ENCODE assay signal across 8 cellular contexts in genomic region chr15:65869954-65870871, GRCh38. TPM values are rescaled to one million over a fixed set of nuclear protein-coding genes. Genes with fewer than 3 reads are reported as not detected.
A peak's percentile ranks its signal among the peaks of the same experiment; 100 is the strongest.
DNase-seq lines count a peak whose midpoint lies in the region; ATAC-seq and TF ChIP-seq lines count a peak whose summit lies in the region.

No MANE protein-coding gene starts in this region.

- H3K9me3 ChIP-seq in HEK293 (ENCODE audit: control insufficient read depth, insufficient read depth, low read depth, low read length) (no peaks in the 10 kb centered on the region), OCI-LY1 (ENCODE audit: low read length) (no peaks in the 10 kb centered on the region), right atrium auricular region (no peaks in the 10 kb centered on the region), psoas muscle (no peaks in the 10 kb centered on the region)

- WGBS in psoas muscle, 3 donors = 1% methylated on average over 43 of the region's 43 CpGs

- H3K79me2 ChIP-seq in OCI-LY1 (ENCODE audit: insufficient read depth, low read length) = peaks cover 55% of the 10 kb centered on the region

- DNase-seq in COR-L47 (lab: John Stamatoyannopoulos, UW) = peak; percentile 19
- peak; percentile 74 for DNase-seq in right atrium auricular region (ENCODE audit: low spot score)
- peak; percentile 19 to 58 for DNase-seq in psoas muscle
- DNase-seq in activated CD4-positive, CD25-positive, alpha-beta regulatory T cell treated with anti-CD3 and anti-CD28 coated beads, Interleukin-2, amount 50 U/mL, for 72 hours = no peak

- POLR2A ChIA-PET in HEK293 (lab: Yijun Ruan, JAX) = interaction anchor here (0.6 to 2.6 kb wide), 28 partner anchors 8 to 756 kb away, joined by 3 to 27 read pairs (median 4); partner anchors contain the start of genes CLPX, DENND4A, HACD3 and INTS14

- peaks cover 4 to 10% of the 10 kb centered on the region in 2 experiments; a peak in 2 of 3 replicates for H3K36me3 ChIP-seq in HEK293 (ENCODE audit: control insufficient read depth in 2 of 2, insufficient read depth in 1 of 2, low read length in 2 of 2)
- peaks cover 7% of the 10 kb centered on the region; the same call in 1 of the 2 replicates for H3K36me3 ChIP-seq in OCI-LY1 (ENCODE audit: insufficient read depth, low read length)
- H3K36me3 ChIP-seq in right atrium auricular region = peaks cover 7% of the 10 kb centered on the region
- peaks cover 0 to 7% of the 10 kb centered on the region in 2 donors for H3K36me3 ChIP-seq in psoas muscle (ENCODE audit: insufficient read depth in 1 of 2, low read depth in 1 of 2)

- no peaks in the 10 kb centered on the region for H4K20me1 ChIP-seq in OCI-LY1 (ENCODE audit: insufficient read depth, low read length)

- CTCF ChIA-PET in HEK293 (lab: Yijun Ruan, JAX) = interaction anchor here (0.5 to 5.2 kb wide), 10 partner anchors 13 to 562 kb away, joined by 3 to 44 read pairs (median 4); partner anchors contain the start of gene INTS14

- ATAC-seq in psoas muscle (peak in 3 of 4 donors; percentile 8 to 26 (median 9)), GM19395 (IDR thresholded peaks at IDR 0.05; ENCODE audit: unreplicated experiment) (no peak)

- H3K9ac ChIP-seq in OCI-LY1 (ENCODE audit: low read length) = peak overlapping the region; percentile 67

- 0 out of 2 replicates have a peak, but pooled peaks cover 4% of the 10 kb centered on the region for H3K4me1 ChIP-seq in HEK293 (ENCODE audit: control insufficient read depth, insufficient read depth, low read length)
- peaks cover 22% of the 10 kb centered on the region for H3K4me1 ChIP-seq in OCI-LY1 (ENCODE audit: insufficient read depth, low read length, severe bottlenecking)
- H3K4me1 ChIP-seq in right atrium auricular region = peaks cover 0 to 35% of the 10 kb centered on the region in 2 donors
- peaks cover 10% of the 10 kb centered on the region for H3K4me1 ChIP-seq in psoas muscle

- TF ChIP-seq CTCF in HEK293 (tag by site-specific recombination; IDR thresholded peaks at IDR 0.05) = peak; percentile 92; the same call in 1 of the 2 replicates
- no peak for TF ChIP-seq CTCF in OCI-LY1 (IDR thresholded peaks at IDR 0.05; ENCODE audit: low read length)
- TF ChIP-seq CTCF in right atrium auricular region (IDR thresholded peaks at IDR 0.05) = no peak
- no peak for TF ChIP-seq CTCF in psoas muscle (IDR thresholded peaks at IDR 0.05)

- intact Hi-C loops in psoas muscle (cut with DNase I) = loop anchor here (1.0 to 10.0 kb wide), 4 partner anchors 37 to 235 kb away; partner anchors contain the start of gene DENND4A (in 2 of the 2)

- H3K27me3 ChIP-seq in OCI-LY1 (ENCODE audit: insufficient read depth, low read length) = no peaks in the 10 kb centered on the region
- no peaks in the 10 kb centered on the region for H3K27me3 ChIP-seq in right atrium auricular region
- H3K27me3 ChIP-seq in psoas muscle (ENCODE audit: insufficient read depth in 3 of 3, low read length in 2 of 3) = no peaks in the 10 kb centered on the region

- no peak overlapping the region for H2AFZ ChIP-seq in OCI-LY1 (ENCODE audit: low read length)

- H3F3A ChIP-seq in OCI-LY1 (ENCODE audit: insufficient read depth, low read length) = no peaks in the 10 kb centered on the region

- H3K9me2 ChIP-seq in OCI-LY1 (ENCODE audit: low read depth, low read length) = no peaks in the 10 kb centered on the region

- H3K27ac ChIP-seq in HEK293 (ENCODE audit: extremely low read depth, low read depth, low read length) (peak overlapping the region; percentile 94), OCI-LY1 (ENCODE audit: low read depth, low read length, poor library complexity, severe bottlenecking) (peak overlapping the region; percentile 79), angular gyrus (ENCODE audit: low read depth, low read length) (peak overlapping the region; percentile 88), right atrium auricular region (peak overlapping the region; percentile 94 to 97), psoas muscle (peak overlapping the region; percentile 95)

- H3K4me3 ChIP-seq in HEK293 (ENCODE audit: low read depth, low read length) (peak overlapping the region; percentile 94), OCI-LY1 (ENCODE audit: low read depth, low read length, poor library complexity, severe bottlenecking) (peak overlapping the region; percentile 69), right atrium auricular region (peak overlapping the region; percentile 76 to 97), psoas muscle (peak overlapping the region; percentile 98)

- H3K4me2 ChIP-seq in OCI-LY1 (ENCODE audit: low read length) = peak overlapping the region; percentile 86

TF ChIP-seq in HEK293, 187 proteins besides CTCF, POLR2A, EP300 and RAD21 (continues in another document):
- TF ChIP-seq FEZF1 (tag by site-specific recombination; IDR thresholded peaks at IDR 0.05) (peak; percentile 30; the same call in 1 of the 2 replicates), ZBTB17 (tag by site-specific recombination; IDR thresholded peaks at IDR 0.05) (peak; percentile 87), ZNF792 (tag by site-specific recombination; IDR thresholded peaks at IDR 0.05) (no peak), ZFP37 (tag by site-specific recombination; IDR thresholded peaks at IDR 0.05) (no peak), IKZF3 (tag by site-specific recombination; IDR thresholded peaks at IDR 0.05) (peak; percentile 88), ZNF174 (tag by site-specific recombination; IDR thresholded peaks at IDR 0.05) (no peak), EGR2 (tag by site-specific recombination; IDR thresholded peaks at IDR 0.05; ENCODE audit: low read depth) (peak; percentile 60), GLIS1 (tag by site-specific recombination; IDR thresholded peaks at IDR 0.05) (peak; percentile 21; the same call in 1 of the 2 replicates), ZNF391 (tag by site-specific recombination; IDR thresholded peaks at IDR 0.05; ENCODE audit: borderline replicate concordance, low read depth) (peak; percentile 13; the same call in 1 of the 2 replicates), ZNF600 (tag by site-specific recombination; IDR thresholded peaks at IDR 0.05) (peak; percentile 97), ZNF366 (tag by site-specific recombination; conservative IDR thresholded peaks at IDR 0.05) (0 out of 2 replicates have a peak, but pooled peaks have one; percentile 50), ZNF146 (tag by site-specific recombination; IDR thresholded peaks at IDR 0.05) (no peak), ZNF561 (tag by site-specific recombination; IDR thresholded peaks at IDR 0.05; ENCODE audit: borderline replicate concordance) (peak; percentile 55; the same call in 1 of the 2 replicates), ZNF223 (tag by site-specific recombination; IDR thresholded peaks at IDR 0.05) (no peak), ZNF335 (tag by site-specific recombination; conservative IDR thresholded peaks at IDR 0.05) (peak; percentile 39), ZNF2 (tag by site-specific recombination; IDR thresholded peaks at IDR 0.05) (peak; percentile 6; the same call in 1 of the 2 replicates), ZNF610 (tag by site-specific recombination; IDR thresholded peaks at IDR 0.05; ENCODE audit: borderline replicate concordance) (peak; percentile 22; the same call in 1 of the 2 replicates), ZFHX2 (tag by site-specific recombination; conservative IDR thresholded peaks at IDR 0.05) (peak; percentile 72), GLI2 (tag by site-specific recombination; IDR thresholded peaks at IDR 0.05; ENCODE audit: borderline replicate concordance, low read depth) (no peak), SCRT2 (tag by site-specific recombination; IDR thresholded peaks at IDR 0.05) (peak; percentile 63)
- TF ChIP-seq, protein P1, sequence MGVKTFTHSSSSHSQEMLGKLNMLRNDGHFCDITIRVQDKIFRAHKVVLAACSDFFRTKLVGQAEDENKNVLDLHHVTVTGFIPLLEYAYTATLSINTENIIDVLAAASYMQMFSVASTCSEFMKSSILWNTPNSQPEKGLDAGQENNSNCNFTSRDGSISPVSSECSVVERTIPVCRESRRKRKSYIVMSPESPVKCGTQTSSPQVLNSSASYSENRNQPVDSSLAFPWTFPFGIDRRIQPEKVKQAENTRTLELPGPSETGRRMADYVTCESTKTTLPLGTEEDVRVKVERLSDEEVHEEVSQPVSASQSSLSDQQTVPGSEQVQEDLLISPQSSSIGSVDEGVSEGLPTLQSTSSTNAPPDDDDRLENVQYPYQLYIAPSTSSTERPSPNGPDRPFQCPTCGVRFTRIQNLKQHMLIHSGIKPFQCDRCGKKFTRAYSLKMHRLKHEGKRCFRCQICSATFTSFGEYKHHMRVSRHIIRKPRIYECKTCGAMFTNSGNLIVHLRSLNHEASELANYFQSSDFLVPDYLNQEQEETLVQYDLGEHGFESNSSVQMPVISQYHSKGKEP (tag by site-specific recombination; IDR thresholded peaks at IDR 0.05) = 0 out of 2 replicates have a peak, but pooled peaks have one; percentile 47
- TF ChIP-seq, protein P2, sequence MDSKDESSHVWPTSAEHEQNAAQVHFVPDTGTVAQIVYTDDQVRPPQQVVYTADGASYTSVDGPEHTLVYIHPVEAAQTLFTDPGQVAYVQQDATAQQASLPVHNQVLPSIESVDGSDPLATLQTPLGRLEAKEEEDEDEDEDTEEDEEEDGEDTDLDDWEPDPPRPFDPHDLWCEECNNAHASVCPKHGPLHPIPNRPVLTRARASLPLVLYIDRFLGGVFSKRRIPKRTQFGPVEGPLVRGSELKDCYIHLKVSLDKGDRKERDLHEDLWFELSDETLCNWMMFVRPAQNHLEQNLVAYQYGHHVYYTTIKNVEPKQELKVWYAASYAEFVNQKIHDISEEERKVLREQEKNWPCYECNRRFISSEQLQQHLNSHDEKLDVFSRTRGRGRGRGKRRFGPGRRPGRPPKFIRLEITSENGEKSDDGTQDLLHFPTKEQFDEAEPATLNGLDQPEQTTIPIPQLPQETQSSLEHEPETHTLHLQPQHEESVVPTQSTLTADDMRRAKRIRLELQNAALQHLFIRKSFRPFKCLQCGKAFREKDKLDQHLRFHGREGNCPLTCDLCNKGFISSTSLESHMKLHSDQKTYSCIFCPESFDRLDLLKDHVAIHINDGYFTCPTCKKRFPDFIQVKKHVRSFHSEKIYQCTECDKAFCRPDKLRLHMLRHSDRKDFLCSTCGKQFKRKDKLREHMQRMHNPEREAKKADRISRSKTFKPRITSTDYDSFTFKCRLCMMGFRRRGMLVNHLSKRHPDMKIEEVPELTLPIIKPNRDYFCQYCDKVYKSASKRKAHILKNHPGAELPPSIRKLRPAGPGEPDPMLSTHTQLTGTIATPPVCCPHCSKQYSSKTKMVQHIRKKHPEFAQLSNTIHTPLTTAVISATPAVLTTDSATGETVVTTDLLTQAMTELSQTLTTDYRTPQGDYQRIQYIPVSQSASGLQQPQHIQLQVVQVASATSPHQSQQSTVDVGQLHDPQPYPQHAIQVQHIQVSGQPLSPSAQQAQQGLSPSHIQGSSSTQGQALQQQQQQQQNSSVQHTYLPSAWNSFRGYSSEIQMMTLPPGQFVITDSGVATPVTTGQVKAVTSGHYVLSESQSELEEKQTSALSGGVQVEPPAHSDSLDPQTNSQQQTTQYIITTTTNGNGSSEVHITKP (tag by site-specific recombination; IDR thresholded peaks at IDR 0.05) = peak; percentile 99

RNA-seq across cellular contexts. Expression of gene RAB11A, which starts 0.9 kb away (rescaled TPM):
- 100 to 1,000 TPM; 122 to 183 TPM for total RNA-seq in right atrium auricular region
- total RNA-seq in psoas muscle = 100 to 1,000 TPM in 2 of 4 donors, 10 to 100 TPM in 2; 89.5 to 152 (median 105) TPM
- 100 to 1,000 TPM; 115 to 152 (median 150) TPM for polyA plus RNA-seq in psoas muscle
